ENCODE assay signal across 8 cellular contexts in the genomic region with DNA sequence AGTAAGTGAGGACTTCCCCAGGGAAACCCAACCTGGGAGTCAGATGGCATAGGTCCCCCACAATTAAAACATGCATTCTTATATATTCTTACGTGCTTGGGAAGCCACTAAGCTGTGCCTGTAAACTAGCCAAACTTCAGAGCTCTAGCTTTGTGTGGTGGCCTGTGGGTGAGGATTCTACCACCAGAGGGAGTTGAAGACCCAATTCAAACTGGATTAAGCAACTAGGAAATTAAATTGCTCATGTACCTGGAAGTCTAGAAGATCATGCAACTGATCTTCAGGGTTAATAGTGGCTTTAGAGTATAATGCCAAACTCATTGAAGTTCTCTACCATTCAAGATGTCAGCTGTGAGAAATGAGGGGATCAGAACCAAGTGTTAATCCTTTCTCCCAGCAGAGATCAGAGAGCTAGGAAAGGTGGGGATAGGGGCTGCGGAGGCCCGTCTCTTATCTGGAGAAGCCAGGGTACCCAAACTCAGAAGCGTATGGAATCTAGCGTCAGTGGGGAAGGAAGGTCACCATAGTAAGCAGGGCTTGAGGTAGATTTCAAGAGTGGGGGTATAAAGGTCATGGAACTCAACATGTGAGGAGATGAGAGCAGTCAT. TPM values are rescaled to one million over a fixed set of nuclear protein-coding genes. Genes with fewer than 3 reads are reported as not detected.
DNase-seq lines count a peak whose midpoint lies in the region; ATAC-seq and TF ChIP-seq lines count a peak whose summit lies in the region.

No MANE protein-coding gene starts in this region.

- no peaks in the 10 kb centered on the region for H3K9me3 ChIP-seq in CD8-positive, alpha-beta memory T cell (ENCODE audit: low read length)

- ATAC-seq in GM21786 (IDR thresholded peaks at IDR 0.05; ENCODE audit: unreplicated experiment): no peak

- POLR2A ChIA-PET in CD8-positive, alpha-beta memory T cell (lab: Charles Lee): no interaction called here

- no peaks in the 10 kb centered on the region for H3K36me3 ChIP-seq in CD8-positive, alpha-beta memory T cell (ENCODE audit: insufficient read depth, low read length)

- H3K27ac Mint-ChIP-seq in chondrocyte (ENCODE audit: unreplicated experiment): no peak overlapping the region
- H3K27ac Mint-ChIP-seq in activated naive CD8-positive, alpha-beta T cell treated with anti-CD3 and anti-CD28 coated beads for 36 hours: no peak overlapping the region
- H3K27ac Mint-ChIP-seq in CD8-positive, alpha-beta memory T cell: no peak overlapping the region

- no peak overlapping the region for H3K27ac ChIP-seq in CD8-positive, alpha-beta memory T cell (ENCODE audit: low read depth, low read length)

- H3K9me3 Mint-ChIP-seq in chondrocyte (ENCODE audit: low read depth): no peaks in the 10 kb centered on the region
- H3K9me3 Mint-ChIP-seq in activated naive CD8-positive, alpha-beta T cell treated with anti-CD3 and anti-CD28 coated beads for 36 hours: no peaks in the 10 kb centered on the region
- H3K9me3 Mint-ChIP-seq in CD8-positive, alpha-beta memory T cell: peaks cover 0 to 3% (median 1%) of the 10 kb centered on the region in 5 donors

- in situ Hi-C loops in GM13977 (cut with MboI; ENCODE audit: low pct_unique_long_range_greater_than_20kb, low sequenced_read_pairs, unreplicated experiment): loop anchor here (10.0 kb wide), 1 partner anchor 416 kb away; no protein-coding TSS in a partner anchor

- H3K4me3 ChIP-seq in CD8-positive, alpha-beta memory T cell (ENCODE audit: low read length): no peak overlapping the region

- H3K27me3 Mint-ChIP-seq in chondrocyte (ENCODE audit: low read depth): peaks cover 11% of the 10 kb centered on the region
- H3K27me3 Mint-ChIP-seq in activated naive CD8-positive, alpha-beta T cell treated with anti-CD3 and anti-CD28 coated beads for 36 hours: no peaks in the 10 kb centered on the region
- no peaks in the 10 kb centered on the region for H3K27me3 Mint-ChIP-seq in CD8-positive, alpha-beta memory T cell

- DNase-seq in AG08395 (ENCODE audit: low spot score) (peak; percentile 53), GM13977 (ENCODE audit: low spot score) (no peak), NCI-H2196 (lab: John Stamatoyannopoulos, UW; ENCODE audit: unreplicated experiment) (peak; percentile 20), chondrocyte (ENCODE audit: low spot score) (no peak), midbrain (lab: John Stamatoyannopoulos, UW) (peak; percentile 28)
- DNase-seq in activated naive CD8-positive, alpha-beta T cell treated with anti-CD3 and anti-CD28 coated beads for 36 hours: no peak
- DNase-seq in CD8-positive, alpha-beta memory T cell: no peak

- TF ChIP-seq CTCF in GM13977 (IDR thresholded peaks at IDR 0.05; ENCODE audit: extremely low read depth, insufficient read depth, missing control alignments): peak; percentile 31
- peak; percentile 80 for TF ChIP-seq CTCF in chondrocyte (IDR thresholded peaks at IDR 0.05)

- H3K4me1 ChIP-seq in CD8-positive, alpha-beta memory T cell (ENCODE audit: insufficient read depth, low read length): no peaks in the 10 kb centered on the region

- no peaks in the 10 kb centered on the region for H3K36me3 Mint-ChIP-seq in chondrocyte (ENCODE audit: low read depth)
- H3K36me3 Mint-ChIP-seq in activated naive CD8-positive, alpha-beta T cell treated with anti-CD3 and anti-CD28 coated beads for 36 hours: no peaks in the 10 kb centered on the region
- no peaks in the 10 kb centered on the region for H3K36me3 Mint-ChIP-seq in CD8-positive, alpha-beta memory T cell

- no peak overlapping the region for H3K4me3 Mint-ChIP-seq in chondrocyte (ENCODE audit: unreplicated experiment)
- no peak overlapping the region for H3K4me3 Mint-ChIP-seq in activated naive CD8-positive, alpha-beta T cell treated with anti-CD3 and anti-CD28 coated beads for 36 hours
- H3K4me3 Mint-ChIP-seq in CD8-positive, alpha-beta memory T cell: no peak overlapping the region

- CTCF ChIA-PET in CD8-positive, alpha-beta memory T cell (lab: Charles Lee): no interaction called here

- H3K4me1 Mint-ChIP-seq in chondrocyte (ENCODE audit: low read depth): no peaks in the 10 kb centered on the region
- H3K4me1 Mint-ChIP-seq in activated naive CD8-positive, alpha-beta T cell treated with anti-CD3 and anti-CD28 coated beads for 36 hours: no peaks in the 10 kb centered on the region
- no peaks in the 10 kb centered on the region for H3K4me1 Mint-ChIP-seq in CD8-positive, alpha-beta memory T cell

- no peaks in the 10 kb centered on the region for H3K27me3 ChIP-seq in CD8-positive, alpha-beta memory T cell (ENCODE audit: insufficient read depth, low read length, poor library complexity, severe bottlenecking)

RNA-seq across cellular contexts. Expression of gene CCDC85A, which starts 53.2 kb away (rescaled TPM):
- total RNA-seq in chondrocyte: 0.51 to 5.0 TPM (median 0.70 TPM) in 3 replicates
- total RNA-seq in activated naive CD8-positive, alpha-beta T cell treated with anti-CD3 and anti-CD28 coated beads for 36 hours: not detected
- not detected for total RNA-seq in CD8-positive, alpha-beta memory T cell
- polyA plus RNA-seq in CD8-positive, alpha-beta memory T cell: not detected

Comparison
In these comparisons a context has a peak if more than half of its experiments do, and no peak if none do; other contexts are left out.
1. DNase-seq: peak in AG08395 (single experiment), NCI-H2196 (single experiment) and midbrain (single experiment); none in GM13977 (single experiment), chondrocyte (single experiment), activated naive CD8-positive, alpha-beta T cell treated with anti-CD3 and anti-CD28 coated beads for 36 hours (single experiment) and CD8-positive, alpha-beta memory T cell (0 of 5).